ENCODE assay signal across 9 cellular contexts in the genomic region with DNA sequence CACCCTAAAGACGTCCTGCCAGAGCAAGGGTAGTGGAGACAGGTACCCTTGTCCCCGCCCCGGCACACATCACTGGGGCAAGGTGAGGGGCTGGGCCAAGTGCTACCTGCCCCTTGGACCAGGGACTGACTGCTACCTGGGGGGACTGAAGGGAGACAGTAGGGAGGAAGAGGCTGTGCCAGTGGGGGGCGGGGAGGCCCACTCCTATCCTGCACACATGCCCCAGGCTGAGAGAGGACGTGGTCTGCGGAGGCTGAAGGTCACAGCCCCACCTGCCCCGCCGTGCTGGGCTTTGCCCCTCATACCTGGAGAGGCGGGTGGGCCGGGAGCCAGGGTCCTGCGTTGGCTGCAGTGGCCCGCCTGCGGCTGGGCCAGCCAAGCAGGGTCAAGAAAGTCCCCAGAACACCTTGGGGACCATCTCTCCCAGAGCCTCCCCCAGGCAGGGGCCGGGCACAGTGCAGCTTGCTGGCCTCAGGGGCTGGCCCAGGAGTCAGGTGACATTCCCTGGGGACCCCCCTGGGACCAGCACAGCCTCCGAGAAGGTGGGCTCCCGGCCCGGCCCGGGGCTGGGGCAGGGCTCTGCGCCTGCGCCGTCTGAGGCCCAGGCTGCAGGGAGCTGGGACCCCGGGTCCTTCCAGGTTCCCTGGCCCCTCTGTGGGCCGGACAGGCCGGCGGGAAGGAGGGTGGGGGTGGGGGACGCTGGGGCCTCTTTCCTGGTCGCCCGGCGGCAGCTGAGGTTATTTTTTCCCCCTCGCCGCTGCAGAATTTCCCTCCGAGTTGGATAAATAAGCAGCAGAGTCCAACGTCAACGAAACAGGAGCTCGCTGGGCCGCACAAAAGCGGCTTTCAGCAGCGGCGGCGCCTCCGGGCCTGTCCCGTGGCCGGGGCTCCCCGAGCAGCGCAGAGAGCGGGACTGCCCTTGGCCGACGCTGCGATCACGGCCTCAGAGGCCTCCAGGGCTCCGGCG. TPM values are rescaled to one million over a fixed set of nuclear protein-coding genes. Genes with fewer than 3 reads are reported as not detected.
DNase-seq lines count a peak whose midpoint lies in the region; ATAC-seq and TF ChIP-seq lines count a peak whose summit lies in the region.
"Had no signal": no experiment of that assay in that cellular context is flagged by ENCODE, and none has a peak within 500 bp of the region (broad histone marks: within the 10 kb centered on the region; RNA-seq: fewer than 3 reads in every experiment).

No MANE protein-coding gene starts in this region.

- H3K4me3 ChIP-seq in OCI-LY7 (ENCODE audit: low read depth, low read length, poor library complexity, severe bottlenecking) = no peak overlapping the region

- no peak overlapping the region for H3K27ac Mint-ChIP-seq in natural killer cell treated with Interleukin-12 subunit alpha and Interleukin-12 subunit beta and Interleukin-15 and Interleukin-18, amount 100 ng/mL, for 72 hours
- H3K27ac Mint-ChIP-seq in natural killer cell = no peak overlapping the region
- H3K27ac Mint-ChIP-seq in nephron = peak overlapping the region in 1 of 3 experiments; percentile 63
- H3K27ac Mint-ChIP-seq in activated T-helper 1 cell treated with anti-CD3 and anti-CD28 coated beads, Interleukin-12 subunit alpha, Interleukin-12 subunit beta, Interleukin-2, Interleukin-4 antibody, amounts not matched to agents 30 ng/mL and 10 ng/mL and 1 ng/mL, durations not matched to agents 14 hours and 24 hours and 36 hours = no peak overlapping the region

- no peaks in the 10 kb centered on the region for H3K4me1 Mint-ChIP-seq in natural killer cell treated with Interleukin-12 subunit alpha and Interleukin-12 subunit beta and Interleukin-15 and Interleukin-18, amount 100 ng/mL, for 72 hours (ENCODE audit: low read depth in 2 of 2)
- no peaks in the 10 kb centered on the region for H3K4me1 Mint-ChIP-seq in natural killer cell
- H3K4me1 Mint-ChIP-seq in nephron = peaks cover 7% of the 10 kb centered on the region
- no peaks in the 10 kb centered on the region for H3K4me1 Mint-ChIP-seq in activated T-helper 1 cell treated with anti-CD3 and anti-CD28 coated beads, Interleukin-12 subunit alpha, Interleukin-12 subunit beta, Interleukin-2, Interleukin-4 antibody, amounts not matched to agents 30 ng/mL and 10 ng/mL and 1 ng/mL, durations not matched to agents 14 hours and 24 hours and 36 hours (ENCODE audit: low read depth)

- H3K27me3 Mint-ChIP-seq in natural killer cell treated with Interleukin-12 subunit alpha and Interleukin-12 subunit beta and Interleukin-15 and Interleukin-18, amount 100 ng/mL, for 72 hours = peaks cover 0 to 2% of the 10 kb centered on the region in 2 donors
- H3K27me3 Mint-ChIP-seq in natural killer cell (ENCODE audit: low read depth in 2 of 2) (peaks cover 0 to 9% of the 10 kb centered on the region in 2 donors), nephron (ENCODE audit: low read depth) (no peaks in the 10 kb centered on the region)
- H3K27me3 Mint-ChIP-seq in activated T-helper 1 cell treated with anti-CD3 and anti-CD28 coated beads, Interleukin-12 subunit alpha, Interleukin-12 subunit beta, Interleukin-2, Interleukin-4 antibody, amounts not matched to agents 30 ng/mL and 10 ng/mL and 1 ng/mL, durations not matched to agents 14 hours and 24 hours and 36 hours (ENCODE audit: insufficient read depth) = peaks cover 6% of the 10 kb centered on the region

- H3K79me2 ChIP-seq in OCI-LY7 (ENCODE audit: insufficient read depth, low read depth, low read length) = no peaks in the 10 kb centered on the region

- H3K9me3 Mint-ChIP-seq in natural killer cell treated with Interleukin-12 subunit alpha and Interleukin-12 subunit beta and Interleukin-15 and Interleukin-18, amount 100 ng/mL, for 72 hours = no peaks in the 10 kb centered on the region
- H3K9me3 Mint-ChIP-seq in natural killer cell (no peaks in the 10 kb centered on the region), nephron (no peaks in the 10 kb centered on the region)
- H3K9me3 Mint-ChIP-seq in activated T-helper 1 cell treated with anti-CD3 and anti-CD28 coated beads, Interleukin-12 subunit alpha, Interleukin-12 subunit beta, Interleukin-2, Interleukin-4 antibody, amounts not matched to agents 30 ng/mL and 10 ng/mL and 1 ng/mL, durations not matched to agents 14 hours and 24 hours and 36 hours = no peaks in the 10 kb centered on the region

- no TSS peak for BruUV-seq in OCI-LY7 (replicated peaks; lab: Mats Ljungman, UMichigan)

- H3K4me2 ChIP-seq in OCI-LY7 (ENCODE audit: low read length) = no peak overlapping the region

- intact Hi-C loops in natural killer cell (cut with micrococcal nuclease) (no loop called here), OCI-LY7 (cut with micrococcal nuclease; ENCODE audit: unreplicated experiment) (no loop called here)
- intact Hi-C loops in activated T-helper 1 cell treated with anti-CD3 and anti-CD28 coated beads, Interleukin-12 subunit alpha, Interleukin-12 subunit beta, Interleukin-2, Interleukin-4 antibody, amounts not matched to agents 30 ng/mL and 10 ng/mL and 1 ng/mL, durations not matched to agents 14 hours and 24 hours and 36 hours (cut with micrococcal nuclease) = no loop called here

- no peaks in the 10 kb centered on the region for H3K4me1 ChIP-seq in OCI-LY7 (ENCODE audit: insufficient read depth, low read length, poor library complexity, severe bottlenecking)
- H3K4me1 ChIP-seq: adrenal gland had no signal

- no peak overlapping the region for H3K27ac ChIP-seq in OCI-LY7 (ENCODE audit: low read depth, low read length, poor library complexity, severe bottlenecking)
- H3K27ac ChIP-seq: adrenal gland had no signal

- no peaks in the 10 kb centered on the region for H3K9me3 ChIP-seq in OCI-LY7 (ENCODE audit: low read length)
- H3K9me3 ChIP-seq: adrenal gland had no signal

- no peaks in the 10 kb centered on the region for H3K9me2 ChIP-seq in OCI-LY7 (ENCODE audit: insufficient read depth, low read length)

- ATAC-seq in natural killer cell treated with Interleukin-12 subunit alpha and Interleukin-12 subunit beta and Interleukin-15 and Interleukin-18, amount 100 ng/mL, for 72 hours = peak; percentile 22 to 33
- ATAC-seq in natural killer cell = no peak
- peak; percentile 39 for ATAC-seq in esophagus mucosa

- TF ChIP-seq CTCF in natural killer cell (IDR thresholded peaks at IDR 0.05) (no peak), nephron (IDR thresholded peaks at IDR 0.05; ENCODE audit: unreplicated experiment in 3 of 3) (no peak), OCI-LY7 (conservative IDR thresholded peaks at IDR 0.05; ENCODE audit: low read length) (no peak)

- H3K4me3 Mint-ChIP-seq in natural killer cell treated with Interleukin-12 subunit alpha and Interleukin-12 subunit beta and Interleukin-15 and Interleukin-18, amount 100 ng/mL, for 72 hours = no peak overlapping the region
- H3K4me3 Mint-ChIP-seq in natural killer cell (no peak overlapping the region), nephron (peak overlapping the region in 2 of 3 experiments; percentile 33 to 65)
- no peak overlapping the region for H3K4me3 Mint-ChIP-seq in activated T-helper 1 cell treated with anti-CD3 and anti-CD28 coated beads, Interleukin-12 subunit alpha, Interleukin-12 subunit beta, Interleukin-2, Interleukin-4 antibody, amounts not matched to agents 30 ng/mL and 10 ng/mL and 1 ng/mL, durations not matched to agents 14 hours and 24 hours and 36 hours

- H4K20me1 ChIP-seq in OCI-LY7 (ENCODE audit: insufficient read depth, low read length) = no peaks in the 10 kb centered on the region

- H3K36me3 ChIP-seq in OCI-LY7 (ENCODE audit: insufficient read depth, low read length) = no peaks in the 10 kb centered on the region
- H3K36me3 ChIP-seq: adrenal gland had no signal

- POLR2A ChIA-PET in OCI-LY7 (lab: Charles Lee) = interaction anchor here (1.5 kb wide), 1 partner anchor 23 kb away, joined by 4 read pairs; no protein-coding TSS in a partner anchor

- CTCF ChIA-PET in OCI-LY7 (lab: Charles Lee; ENCODE audit: unreplicated experiment) = no interaction called here

- DNase-seq in natural killer cell treated with Interleukin-12 subunit alpha and Interleukin-12 subunit beta and Interleukin-15 and Interleukin-18, amount 100 ng/mL, for 72 hours (ENCODE audit: low spot score) = no peak
- no peak for DNase-seq in natural killer cell
- no peak for DNase-seq in activated T-helper 1 cell treated with anti-CD3 and anti-CD28 coated beads, Interleukin-12 subunit alpha, Interleukin-12 subunit beta, Interleukin-2, Interleukin-4 antibody, amounts not matched to agents 30 ng/mL and 10 ng/mL and 1 ng/mL, durations not matched to agents 14 hours and 24 hours and 36 hours (ENCODE audit: low spot score)
- DNase-seq in T1000 (lab: John Stamatoyannopoulos, UW) = no peak
- no peak for DNase-seq in OCI-M2 (lab: John Stamatoyannopoulos, UW; ENCODE audit: unreplicated experiment)
- no peak for DNase-seq in OCI-LY7 (ENCODE audit: low spot score)
- DNase-seq: adrenal gland had no signal

- no peaks in the 10 kb centered on the region for H3K36me3 Mint-ChIP-seq in natural killer cell treated with Interleukin-12 subunit alpha and Interleukin-12 subunit beta and Interleukin-15 and Interleukin-18, amount 100 ng/mL, for 72 hours
- H3K36me3 Mint-ChIP-seq in natural killer cell = no peaks in the 10 kb centered on the region
- H3K36me3 Mint-ChIP-seq in nephron (ENCODE audit: low read depth) = no peaks in the 10 kb centered on the region
- H3K36me3 Mint-ChIP-seq in activated T-helper 1 cell treated with anti-CD3 and anti-CD28 coated beads, Interleukin-12 subunit alpha, Interleukin-12 subunit beta, Interleukin-2, Interleukin-4 antibody, amounts not matched to agents 30 ng/mL and 10 ng/mL and 1 ng/mL, durations not matched to agents 14 hours and 24 hours and 36 hours (ENCODE audit: low read depth) = no peaks in the 10 kb centered on the region

- H2AFZ ChIP-seq in OCI-LY7 (ENCODE audit: low read length) = no peak overlapping the region

RNA-seq across cellular contexts. Expression of gene FZD9, which starts 9.8 kb away (rescaled TPM):
- total RNA-seq in natural killer cell treated with Interleukin-12 subunit alpha and Interleukin-12 subunit beta and Interleukin-15 and Interleukin-18, amount 100 ng/mL, for 72 hours = under 1 TPM; 0.42 to 0.43 TPM
- total RNA-seq in natural killer cell = under 1 TPM in 2 of 3 donors, not detected in 1; 0.15 to 0.25 TPM
- 0.24 TPM for total RNA-seq in esophagus mucosa
- 0.54 and 0.67 TPM in 2 replicates for total RNA-seq in activated T-helper 1 cell treated with anti-CD3 and anti-CD28 coated beads, Interleukin-12 subunit alpha, Interleukin-12 subunit beta, Interleukin-2, Interleukin-4 antibody, amounts not matched to agents 30 ng/mL and 10 ng/mL and 1 ng/mL, durations not matched to agents 14 hours and 24 hours and 36 hours
- total RNA-seq in OCI-LY7 (2014; rRNA removed; shearing (Covaris generic)) = not detected in 2 replicates
- total RNA-seq in OCI-LY7 (2022) = not detected in 2 replicates

Comparison
In these comparisons a context has a peak if more than half of its experiments do, and no peak if none do; other contexts are left out.
1. ATAC-seq: peak in natural killer cell treated with Interleukin-12 subunit alpha and Interleukin-12 subunit beta and Interleukin-15 and Interleukin-18, amount 100 ng/mL, for 72 hours (2 of 2) and esophagus mucosa (single experiment); none in natural killer cell (0 of 3).
2. H3K4me3 Mint-ChIP-seq: peak in nephron (2 of 3); none in natural killer cell treated with Interleukin-12 subunit alpha and Interleukin-12 subunit beta and Interleukin-15 and Interleukin-18, amount 100 ng/mL, for 72 hours (single experiment), natural killer cell (single experiment) and activated T-helper 1 cell treated with anti-CD3 and anti-CD28 coated beads, Interleukin-12 subunit alpha, Interleukin-12 subunit beta, Interleukin-2, Interleukin-4 antibody, amounts not matched to agents 30 ng/mL and 10 ng/mL and 1 ng/mL, durations not matched to agents 14 hours and 24 hours and 36 hours (single experiment).